ENCODE assay signal across 10 cellular contexts in genomic region chr6:7115452-7116223, GRCh38. TPM values are rescaled to one million over a fixed set of nuclear protein-coding genes. Genes with fewer than 3 reads are reported as not detected.
A peak's percentile ranks its signal among the peaks of the same experiment; 100 is the strongest.
DNase-seq lines count a peak whose midpoint lies in the region; ATAC-seq lines count a peak whose summit lies in the region.
"Had no signal": no experiment of that assay in that cellular context is flagged by ENCODE, and none has a peak within 500 bp of the region (broad histone marks: within the 10 kb centered on the region; RNA-seq: fewer than 3 reads in every experiment).

No MANE protein-coding gene starts in this region.

- H3K27me3 ChIP-seq in stomach smooth muscle (ENCODE audit: control insufficient read depth in 1 of 2, insufficient read depth in 2 of 2, low read length in 2 of 2), result no peaks in the 10 kb centered on the region

- H3K4me3 ChIP-seq in stomach smooth muscle (ENCODE audit: low read length in 2 of 2), result peak overlapping the region in 1 of 2 donors; percentile 59

- H3K4me3 Mint-ChIP-seq in IgD-negative memory B cell, result peak overlapping the region in 3 of 4 donors; percentile 6 to 14 (median 9)
- peak overlapping the region; percentile 29 for H3K4me3 Mint-ChIP-seq in activated naive CD8-positive, alpha-beta T cell treated with anti-CD3 and anti-CD28 coated beads for 36 hours

- peaks cover 37% of the 10 kb centered on the region for H3K4me1 ChIP-seq in stomach smooth muscle (ENCODE audit: control insufficient read depth, insufficient read depth, low read length)

- H3K27me3 Mint-ChIP-seq in IgD-negative memory B cell, result no peaks in the 10 kb centered on the region
- no peaks in the 10 kb centered on the region for H3K27me3 Mint-ChIP-seq in activated naive CD8-positive, alpha-beta T cell treated with anti-CD3 and anti-CD28 coated beads for 36 hours

- no peaks in the 10 kb centered on the region for H3K9me3 Mint-ChIP-seq in IgD-negative memory B cell
- no peaks in the 10 kb centered on the region for H3K9me3 Mint-ChIP-seq in activated naive CD8-positive, alpha-beta T cell treated with anti-CD3 and anti-CD28 coated beads for 36 hours
- H3K9me3 Mint-ChIP-seq: neural crest cell had no signal

- H3K9ac ChIP-seq in stomach smooth muscle (ENCODE audit: low read length in 2 of 2), result peak overlapping the region in 1 of 2 donors; percentile 30

- peak overlapping the region; percentile 55 to 86 (median 78) for H3K27ac Mint-ChIP-seq in IgD-negative memory B cell
- H3K27ac Mint-ChIP-seq in activated naive CD8-positive, alpha-beta T cell treated with anti-CD3 and anti-CD28 coated beads for 36 hours, result peak overlapping the region; percentile 21

- no peak for DNase-seq in activated naive CD8-positive, alpha-beta T cell treated with anti-CD3 and anti-CD28 coated beads for 36 hours
- DNase-seq in left lobe of liver (ENCODE audit: low spot score) (peak; percentile 41), OCI-M2 (lab: John Stamatoyannopoulos, UW; ENCODE audit: unreplicated experiment) (no peak), mucosa of gallbladder (ENCODE audit: low spot score) (no peak)
- no peak for DNase-seq in stimulated activated CD4-positive, alpha-beta T cell treated with anti-CD3 and anti-CD28 coated beads, Interleukin-2, amount 100 ng/mL, for 48 hours
- DNase-seq: NCI-H526 had no signal

- H3K9me3 ChIP-seq in stomach smooth muscle (ENCODE audit: control insufficient read depth in 2 of 2, low read length in 2 of 2), result no peaks in the 10 kb centered on the region

- peaks cover 9% of the 10 kb centered on the region for H3K36me3 Mint-ChIP-seq in IgD-negative memory B cell
- peaks cover 19% of the 10 kb centered on the region for H3K36me3 Mint-ChIP-seq in activated naive CD8-positive, alpha-beta T cell treated with anti-CD3 and anti-CD28 coated beads for 36 hours

- H3K36me3 ChIP-seq in stomach smooth muscle (ENCODE audit: control insufficient read depth in 2 of 2, insufficient read depth in 2 of 2, low read length in 2 of 2), result no peaks in the 10 kb centered on the region

- peaks cover 56 to 68% (median 56%) of the 10 kb centered on the region in 3 donors for H3K4me1 Mint-ChIP-seq in IgD-negative memory B cell
- peaks cover 75% of the 10 kb centered on the region for H3K4me1 Mint-ChIP-seq in activated naive CD8-positive, alpha-beta T cell treated with anti-CD3 and anti-CD28 coated beads for 36 hours

- ATAC-seq in left lobe of liver (no peak), HG03521 (IDR thresholded peaks at IDR 0.05; ENCODE audit: unreplicated experiment) (no peak)

- peak overlapping the region; percentile 18 for H3K27ac ChIP-seq in stomach smooth muscle (ENCODE audit: low read length)

RNA-seq across cellular contexts. Expression of gene RREB1, which starts 7.9 kb away (rescaled TPM):
- 6.1 TPM for polyA plus RNA-seq in IgD-negative memory B cell
- 10 to 100 TPM; 17.4 to 18.5 TPM for total RNA-seq in activated naive CD8-positive, alpha-beta T cell treated with anti-CD3 and anti-CD28 coated beads for 36 hours
- total RNA-seq in left lobe of liver (43.3 TPM), mucosa of gallbladder (74.3 TPM)
